In the genomic region with DNA sequence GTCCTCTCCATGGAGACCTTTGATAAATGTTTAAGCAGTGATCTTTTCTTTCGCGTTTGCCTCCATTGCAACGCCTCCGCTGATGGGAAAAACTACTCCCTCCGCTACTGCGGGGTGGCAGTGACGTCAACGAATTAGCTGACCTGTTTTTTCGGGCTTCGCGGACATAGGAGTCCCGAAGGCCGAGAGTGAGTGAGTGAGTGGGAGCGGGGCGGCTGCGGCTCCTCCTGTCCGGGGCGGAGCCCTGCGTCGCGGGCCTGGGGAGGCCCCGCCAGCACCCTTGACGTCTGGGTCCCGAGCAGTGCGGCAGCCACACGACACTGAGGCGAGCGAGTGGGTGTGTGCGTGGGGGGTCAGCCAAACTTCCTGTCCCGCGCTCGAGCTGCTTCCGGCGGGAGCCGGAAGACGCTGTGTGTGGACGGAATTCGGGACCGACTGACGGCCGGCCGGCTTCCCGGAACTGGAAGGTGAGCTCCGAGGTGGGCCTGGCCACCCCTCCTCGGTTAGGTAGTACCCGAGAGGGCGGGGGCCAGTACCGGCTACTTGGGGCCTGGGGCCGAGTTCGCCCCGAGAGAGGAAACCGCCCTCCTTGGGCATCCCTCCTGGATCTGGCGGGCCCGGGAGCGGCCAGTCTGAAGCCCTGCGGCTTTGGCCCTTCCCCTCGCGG, we compare ENCODE assay signal across 8 cellular contexts. TPM values are rescaled to one million over a fixed set of nuclear protein-coding genes. Genes with fewer than 3 reads are reported as not detected.
DNase-seq lines count a peak whose midpoint lies in the region; ATAC-seq and TF ChIP-seq lines count a peak whose summit lies in the region.

A gene with protein sequence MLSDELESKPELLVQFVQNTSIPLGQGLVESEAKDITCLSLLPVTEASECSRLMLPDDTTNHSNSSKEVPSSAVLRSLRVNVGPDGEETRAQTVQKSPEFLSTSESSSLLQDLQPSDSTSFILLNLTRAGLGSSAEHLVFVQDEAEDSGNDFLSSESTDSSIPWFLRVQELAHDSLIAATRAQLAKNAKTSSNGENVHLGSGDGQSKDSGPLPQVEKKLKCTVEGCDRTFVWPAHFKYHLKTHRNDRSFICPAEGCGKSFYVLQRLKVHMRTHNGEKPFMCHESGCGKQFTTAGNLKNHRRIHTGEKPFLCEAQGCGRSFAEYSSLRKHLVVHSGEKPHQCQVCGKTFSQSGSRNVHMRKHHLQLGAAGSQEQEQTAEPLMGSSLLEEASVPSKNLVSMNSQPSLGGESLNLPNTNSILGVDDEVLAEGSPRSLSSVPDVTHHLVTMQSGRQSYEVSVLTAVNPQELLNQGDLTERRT (plus strand): TSS at position 411 of the 667 bp plus-strand sequence. CDS start 5,317 bp downstream, outside the sequence.

- peak within 1 kb of the TSS; percentile 91 for H3K27ac ChIP-seq in temporal lobe (ENCODE audit: low read depth, low read length)

- TF ChIP-seq CTCF in GM06990 (IDR thresholded peaks at IDR 0.05; ENCODE audit: insufficient read depth, low read length, poor library complexity, severe bottlenecking): no peak

- H3K4me1 Mint-ChIP-seq in activated naive CD4-positive, alpha-beta T cell treated with anti-CD3 and anti-CD28 coated beads, Interleukin-2, amount 50 U/mL, for 24 hours: peaks cover 52% of the 10 kb centered on the region

- peak within 1 kb of the TSS; percentile 89 for H3K4me3 ChIP-seq in GM06990 (replicated peaks; ENCODE audit: low read depth, low read length)

- H3K27me3 ChIP-seq in GM06990 (replicated peaks; ENCODE audit: control insufficient read depth, insufficient read depth, low read length): no peaks in the 10 kb centered on the region

- H3K9me3 Mint-ChIP-seq in activated naive CD4-positive, alpha-beta T cell treated with anti-CD3 and anti-CD28 coated beads, Interleukin-2, amount 50 U/mL, for 24 hours: no peaks in the 10 kb centered on the region

- H3K27ac Mint-ChIP-seq in activated naive CD4-positive, alpha-beta T cell treated with anti-CD3 and anti-CD28 coated beads, Interleukin-2, amount 50 U/mL, for 24 hours: peak within 1 kb of the TSS; percentile 95

- H3K36me3 ChIP-seq in GM06990 (ENCODE audit: control insufficient read depth, insufficient read depth, low read length): no peaks in the 10 kb centered on the region

- ATAC-seq in HG02588 (IDR thresholded peaks at IDR 0.05; ENCODE audit: unreplicated experiment) (peak; percentile 97), SK-N-SH treated with all-trans-retinoic acid at 6 μM for 48 hours (peak; percentile 99)

- peak within 1 kb of the TSS; percentile 89 for H3K4me3 Mint-ChIP-seq in activated naive CD4-positive, alpha-beta T cell treated with anti-CD3 and anti-CD28 coated beads, Interleukin-2, amount 50 U/mL, for 24 hours

- peaks cover 4% of the 10 kb centered on the region for H3K36me3 Mint-ChIP-seq in activated naive CD4-positive, alpha-beta T cell treated with anti-CD3 and anti-CD28 coated beads, Interleukin-2, amount 50 U/mL, for 24 hours

- no peaks in the 10 kb centered on the region for H3K27me3 Mint-ChIP-seq in activated naive CD4-positive, alpha-beta T cell treated with anti-CD3 and anti-CD28 coated beads, Interleukin-2, amount 50 U/mL, for 24 hours

- DNase-seq in GM06990 (ENCODE audit: extremely low read depth, insufficient read length) (peak; percentile 96), NCI-H1092 (lab: John Stamatoyannopoulos, UW) (peak; percentile 62), globus pallidus (ENCODE audit: low spot score) (peak; percentile 89), occipital lobe (lab: John Stamatoyannopoulos, UW) (peak; percentile 88)

TF ChIP-seq in SK-N-SH treated with all-trans-retinoic acid at 6 μM for 48 hours, 23 proteins besides CTCF, POLR2A, EP300 and RAD21:
- TF ChIP-seq ZFP3 (CRISPR knock-in tag; IDR thresholded peaks at IDR 0.05) (peak; percentile 70), GLIS3 (CRISPR knock-in tag; IDR thresholded peaks at IDR 0.05) (no peak), TSHZ2 (CRISPR knock-in tag; IDR thresholded peaks at IDR 0.05) (no peak), ISL1 (CRISPR knock-in tag; IDR thresholded peaks at IDR 0.05) (no peak), ESRRG (CRISPR knock-in tag; IDR thresholded peaks at IDR 0.05) (no peak), PATZ1 (CRISPR knock-in tag; IDR thresholded peaks at IDR 0.05; ENCODE audit: borderline replicate concordance) (peak; percentile 86; the same call in 1 of the 2 replicates), ZFP30 (CRISPR knock-in tag; IDR thresholded peaks at IDR 0.05) (no peak), ZC3H10 (CRISPR knock-in tag; IDR thresholded peaks at IDR 0.05) (no peak)
TF ChIP-seq in SK-N-SH treated with all-trans-retinoic acid at 6 μM for 48 hours: peak in this region for 2.

RNA-seq across cellular contexts. Expression of the gene that starts here (rescaled TPM):
- total RNA-seq in occipital lobe: 67.7 TPM
- total RNA-seq in temporal lobe: 47.2 TPM

Comparison
In these comparisons a context has a peak if more than half of its experiments do, and no peak if none do; other contexts are left out.
1. Peak in every context shown above with its lines: DNase-seq, ATAC-seq, H3K4me3 ChIP-seq and H3K27ac ChIP-seq.